ENCODE assay signal across 8 cellular contexts in genomic region chr12:111369496-111370220, GRCh38. TPM values are rescaled to one million over a fixed set of nuclear protein-coding genes. Genes with fewer than 3 reads are reported as not detected.
A peak's percentile ranks its signal among the peaks of the same experiment; 100 is the strongest.
DNase-seq lines count a peak whose midpoint lies in the region; ATAC-seq and TF ChIP-seq lines count a peak whose summit lies in the region.

No MANE protein-coding gene starts in this region.

- peak overlapping the region in 1 of 3 donors; percentile 90 for H3K27ac Mint-ChIP-seq in IgD-negative memory B cell

- TF ChIP-seq CTCF in AG09309 (IDR thresholded peaks at IDR 0.05; ENCODE audit: control insufficient read depth, insufficient read depth, low read depth, low read length, missing control alignments) (no peak), choroid plexus epithelial cell (conservative IDR thresholded peaks at IDR 0.05; ENCODE audit: low read depth, low read length) (no peak)

- peaks cover 0 to 9% of the 10 kb centered on the region in 2 donors for H3K36me3 ChIP-seq in muscle layer of duodenum (ENCODE audit: control insufficient read depth in 1 of 2, insufficient read depth in 2 of 2, low read length in 2 of 2)

- no peak for ATAC-seq in HG03439 (IDR thresholded peaks at IDR 0.05; ENCODE audit: unreplicated experiment)
- ATAC-seq in HG03571 (IDR thresholded peaks at IDR 0.05; ENCODE audit: unreplicated experiment): no peak

- H3K4me1 ChIP-seq in muscle layer of duodenum (ENCODE audit: control insufficient read depth in 1 of 2, insufficient read depth in 2 of 2, low read length in 2 of 2): peaks cover 15 to 25% of the 10 kb centered on the region in 2 donors

- peaks cover 3% of the 10 kb centered on the region for H3K36me3 Mint-ChIP-seq in IgD-negative memory B cell

- H3K4me3 ChIP-seq in AG09309 (ENCODE audit: control insufficient read depth, low read depth, low read length): peak overlapping the region; percentile 92
- H3K4me3 ChIP-seq in choroid plexus epithelial cell (ENCODE audit: low read depth, low read length): peak overlapping the region; percentile 83
- peak overlapping the region; percentile 73 to 96 for H3K4me3 ChIP-seq in muscle layer of duodenum (ENCODE audit: low read depth in 1 of 2, low read length in 2 of 2)

- no peaks in the 10 kb centered on the region for H3K27me3 ChIP-seq in muscle layer of duodenum (ENCODE audit: low read depth, low read length)

- H3K27ac ChIP-seq in muscle layer of duodenum (ENCODE audit: low read length): no peak overlapping the region

- peak overlapping the region; percentile 58 to 97 (median 90) for H3K4me3 Mint-ChIP-seq in IgD-negative memory B cell

- peaks cover 12 to 17% (median 16%) of the 10 kb centered on the region in 3 donors for H3K4me1 Mint-ChIP-seq in IgD-negative memory B cell

- DNase-seq in AG09309 (ENCODE audit: low read depth) (no peak), choroid plexus epithelial cell (ENCODE audit: low read depth) (no peak), NCI-H526 treated with DMSO at 0.1 percent for 48 hours (lab: John Stamatoyannopoulos, UW) (no peak), RKO (ENCODE audit: low spot score) (no peak)

- peaks cover 6% of the 10 kb centered on the region for H3K27me3 Mint-ChIP-seq in IgD-negative memory B cell

- no peaks in the 10 kb centered on the region for H3K9me3 Mint-ChIP-seq in IgD-negative memory B cell

- no peaks in the 10 kb centered on the region for H3K9me3 ChIP-seq in muscle layer of duodenum (ENCODE audit: control insufficient read depth in 1 of 2, low read length in 2 of 2)

RNA-seq across cellular contexts. Expression of gene PHETA1, which starts 0.8 kb away (rescaled TPM):
- polyA plus RNA-seq in IgD-negative memory B cell: 2.6 TPM

RNA-seq across cellular contexts. Expression of gene SH2B3, which starts 36.1 kb away (rescaled TPM):
- polyA plus RNA-seq in IgD-negative memory B cell: 10.3 TPM
